1 cellular context compared by ENCODE assay signal in genomic region chr3:129439817-129440647, GRCh38.
TF ChIP-seq lines count a peak whose summit lies in the region.

IFT122 (plus strand) TSS chr3:129440224; CDS start chr3:129440331, 107 bp downstream.
MBD4 (minus strand) TSS chr3:129439948; CDS start chr3:129439833, 115 bp downstream.

TF ChIP-seq in WTC11, 78 proteins besides CTCF, POLR2A, EP300 and RAD21 (continued from another document):
- no peak for TF ChIP-seq USF2 (CRISPR knock-in tag; IDR thresholded peaks at IDR 0.05)
- no peak for TF ChIP-seq NR2C2 (CRISPR knock-in tag; IDR thresholded peaks at IDR 0.05)
- no peak for TF ChIP-seq CDX4 (CRISPR knock-in tag; IDR thresholded peaks at IDR 0.05; ENCODE audit: borderline replicate concordance)
- peak; percentile 42; the same call in 1 of the 2 replicates for TF ChIP-seq E2F5 (CRISPR knock-in tag; IDR thresholded peaks at IDR 0.05)
